In the genomic region with DNA sequence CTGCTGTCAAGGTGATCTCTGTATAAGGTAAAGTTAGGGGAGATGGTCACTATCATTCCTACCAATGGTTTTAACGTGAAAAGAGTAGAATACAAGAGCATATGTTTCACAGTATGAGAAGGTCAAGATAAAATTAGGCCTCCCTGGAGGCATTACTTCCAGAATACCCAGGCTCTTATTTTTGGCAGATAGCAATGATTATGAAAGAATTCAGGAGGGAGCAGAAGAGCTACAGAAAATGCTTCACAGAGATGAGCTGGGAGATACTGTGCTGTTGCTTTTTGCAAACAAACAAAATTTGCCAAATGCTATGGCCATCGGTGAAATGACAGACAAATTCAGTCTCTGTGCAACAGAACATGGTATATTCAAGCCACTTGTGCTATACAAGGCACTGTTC, we compare ENCODE assay signal across 16 cellular contexts.
DNase-seq lines count a peak whose midpoint lies in the region; ATAC-seq and TF ChIP-seq lines count a peak whose summit lies in the region.
"Had no signal": no experiment of that assay in that cellular context is flagged by ENCODE, and none has a peak within 500 bp of the region (broad histone marks: within the 10 kb centered on the region; RNA-seq: fewer than 3 reads in every experiment).

No MANE protein-coding gene starts in this region.

- POLR2A ChIA-PET in PC-3 (lab: Charles Lee; ENCODE audit: unreplicated experiment), result no interaction called here

- H3K9ac ChIP-seq in muscle layer of colon (ENCODE audit: low read length) (no peak overlapping the region), PC-3 (ENCODE audit: low read length) (no peak overlapping the region)
- H3K9ac ChIP-seq: BLaER1, GM23248 had no signal

- intact Hi-C loops in gastrocnemius medialis (cut with DNase I; ENCODE audit: low total_unique reads) (no loop called here), PC-3 (cut with micrococcal nuclease) (no loop called here)

- H3K27ac ChIP-seq in muscle layer of colon (ENCODE audit: low read depth, low read length) (peak overlapping the region; percentile 33), gastrocnemius medialis (peak overlapping the region in 3 of 4 donors; percentile 19 to 42 (median 31)), PC-3 (ENCODE audit: low read length) (no peak overlapping the region)
- H3K27ac ChIP-seq: BLaER1, GM23248 had no signal

- DNase-seq in G401 (ENCODE audit: low spot score) (peak; percentile 82), cerebellar cortex (ENCODE audit: low spot score) (peak; percentile 82), gastrocnemius medialis (no peak), PC-3 (no peak), GM19240 (ENCODE audit: insufficient read length, low spot score) (no peak), Kasumi-1 (lab: John Stamatoyannopoulos, UW) (no peak)
- DNase-seq in stimulated activated CD4-positive, alpha-beta T cell treated with anti-CD3 and anti-CD28 coated beads, Interleukin-2, amount 100 ng/mL, for 48 hours, result no peak
- DNase-seq: 8988T; CD4-positive, alpha-beta memory T cell; DMS153; DMS79; GF-D8; GM23248 had no signal

- no peaks in the 10 kb centered on the region for H3K36me3 ChIP-seq in muscle layer of colon (ENCODE audit: insufficient read depth, low read length)
- H3K36me3 ChIP-seq in gastrocnemius medialis, result no peaks in the 10 kb centered on the region
- no peaks in the 10 kb centered on the region for H3K36me3 ChIP-seq in PC-3 (ENCODE audit: low read depth, low read length)
- H3K36me3 ChIP-seq: BLaER1, HAP-1 had no signal

- ATAC-seq in gastrocnemius medialis (peak in 1 of 2 donors; percentile 49), PC-3 (no peak)

- no peak overlapping the region for H3K4me3 ChIP-seq in muscle layer of colon (ENCODE audit: low read depth in 1 of 2, low read length in 2 of 2)
- H3K4me3 ChIP-seq in gastrocnemius medialis, result no peak overlapping the region
- no peak overlapping the region for H3K4me3 ChIP-seq in PC-3 (ENCODE audit: low read length)
- H3K4me3 ChIP-seq: BLaER1, GM23248, HAP-1 had no signal

- TF ChIP-seq CTCF in gastrocnemius medialis (IDR thresholded peaks at IDR 0.05 in 4 of 5, conservative IDR thresholded peaks at IDR 0.05 in 1 of 5) (no peak), PC-3 (conservative IDR thresholded peaks at IDR 0.05; ENCODE audit: low read depth, low read length) (no peak)

- H2AFZ ChIP-seq in PC-3 (ENCODE audit: low read length), result no peak overlapping the region
- H2AFZ ChIP-seq: GM23248 had no signal

- no peaks in the 10 kb centered on the region for H3F3A ChIP-seq in PC-3 (ENCODE audit: low read length, unreplicated experiment)

- no TSS peak for BruUV-seq in PC-3 (replicated peaks; lab: Mats Ljungman, UMichigan)

- no peak for TF ChIP-seq POLR2A in gastrocnemius medialis (IDR thresholded peaks at IDR 0.05)

- H3K9me2 ChIP-seq in PC-3 (replicated peaks; ENCODE audit: low read length), result no peaks in the 10 kb centered on the region

- H3K9me3 ChIP-seq in muscle layer of colon (ENCODE audit: low read length) (no peaks in the 10 kb centered on the region), gastrocnemius medialis (no peaks in the 10 kb centered on the region), PC-3 (ENCODE audit: low read length) (no peaks in the 10 kb centered on the region)
- H3K9me3 ChIP-seq: BLaER1, HAP-1 had no signal

- H3K4me2 ChIP-seq in PC-3 (ENCODE audit: low read length), result no peak overlapping the region
- H3K4me2 ChIP-seq: BLaER1 had no signal

- no peaks in the 10 kb centered on the region for H3K79me2 ChIP-seq in PC-3 (ENCODE audit: low read length)

- CTCF ChIA-PET in PC-3 (lab: Charles Lee), result no interaction called here

- H4K20me1 ChIP-seq in PC-3 (ENCODE audit: low read length), result no peaks in the 10 kb centered on the region
- H4K20me1 ChIP-seq: BLaER1 had no signal

- in situ Hi-C loops in G401 (cut with HindIII; ENCODE audit: low sequenced_read_pairs) (no loop called here), gastrocnemius medialis (cut with MboI; ENCODE audit: low sequenced_read_pairs in 4 of 4) (no loop called here)

- H3K27me3 ChIP-seq in muscle layer of colon (ENCODE audit: control insufficient read depth in 1 of 2, insufficient read depth in 2 of 2, low read length in 2 of 2), result no peaks in the 10 kb centered on the region
- no peaks in the 10 kb centered on the region for H3K27me3 ChIP-seq in gastrocnemius medialis
- no peaks in the 10 kb centered on the region for H3K27me3 ChIP-seq in PC-3 (ENCODE audit: low read length)
- H3K27me3 ChIP-seq: BLaER1 had no signal

- H3K4me1 ChIP-seq in muscle layer of colon (ENCODE audit: insufficient read depth, low read length), result peaks cover 11% of the 10 kb centered on the region
- H3K4me1 ChIP-seq in gastrocnemius medialis, result peaks cover 0 to 3% of the 10 kb centered on the region in 2 donors
- no peaks in the 10 kb centered on the region for H3K4me1 ChIP-seq in PC-3 (ENCODE audit: insufficient read depth, low read length)
- H3K4me1 ChIP-seq: BLaER1, HAP-1 had no signal

Comparison
In these comparisons a context has a peak if more than half of its experiments do, and no peak if none do; other contexts are left out.
1. DNase-seq: peak in G401 (single experiment) and cerebellar cortex (single experiment); none in gastrocnemius medialis (0 of 2), stimulated activated CD4-positive, alpha-beta T cell treated with anti-CD3 and anti-CD28 coated beads, Interleukin-2, amount 100 ng/mL, for 48 hours (0 of 2), PC-3 (single experiment), GM19240 (single experiment) and Kasumi-1 (0 of 2).